In the genomic region with DNA sequence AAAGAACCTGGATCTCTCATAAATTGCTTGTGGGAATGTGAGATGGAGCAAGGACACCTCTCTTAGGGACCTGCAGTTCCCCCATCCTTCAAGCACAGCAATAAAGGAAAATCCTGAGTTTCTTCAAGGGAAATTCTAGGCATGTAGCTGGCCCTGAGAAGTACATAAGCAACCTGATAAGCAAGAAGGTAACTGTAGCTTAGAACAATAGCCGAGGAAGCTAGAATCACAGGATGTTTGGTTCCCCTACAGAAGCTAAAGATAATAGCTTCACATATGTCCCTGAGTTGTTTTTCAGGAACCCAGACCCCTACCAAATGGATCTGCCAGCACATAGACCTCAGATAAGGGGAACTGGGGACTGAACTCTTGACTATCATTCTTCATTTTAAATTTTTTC, we compare ENCODE assay signal across 1 cellular context.
TF ChIP-seq lines count a peak whose summit lies in the region.

No MANE protein-coding gene starts in this region.

TF ChIP-seq in HepG2, 621 proteins besides CTCF, POLR2A, EP300 and RAD21:
- TF ChIP-seq HDAC2 (CRISPR knock-in tag; IDR thresholded peaks at IDR 0.05) (no peak), MATR3 (CRISPR knock-in tag; IDR thresholded peaks at IDR 0.05) (no peak), AGO1 (IDR thresholded peaks at IDR 0.05; ENCODE audit: low read depth, low read length, poor library complexity, severe bottlenecking) (no peak), KLF11 (CRISPR knock-in tag; IDR thresholded peaks at IDR 0.05) (no peak), IRX3 (CRISPR knock-in tag; IDR thresholded peaks at IDR 0.05; ENCODE audit: borderline replicate concordance, low read depth) (no peak), ZKSCAN1 (IDR thresholded peaks at IDR 0.05; ENCODE audit: low read length) (no peak), PHB2 (IDR thresholded peaks at IDR 0.05; ENCODE audit: partially characterized antibody) (no peak)
- TF ChIP-seq, protein P1, sequence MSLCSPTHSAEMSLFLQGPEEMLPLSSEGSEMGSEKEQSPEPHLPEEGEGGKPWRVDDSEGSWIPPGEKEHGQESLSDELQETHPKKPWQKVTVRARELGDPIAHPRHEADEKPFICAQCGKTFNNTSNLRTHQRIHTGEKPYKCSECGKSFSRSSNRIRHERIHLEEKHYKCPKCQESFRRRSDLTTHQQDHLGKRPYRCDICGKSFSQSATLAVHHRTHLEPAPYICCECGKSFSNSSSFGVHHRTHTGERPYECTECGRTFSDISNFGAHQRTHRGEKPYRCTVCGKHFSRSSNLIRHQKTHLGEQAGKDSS (CRISPR knock-in tag; IDR thresholded peaks at IDR 0.05; ENCODE audit: borderline replicate concordance, low read depth), result no peak
- TF ChIP-seq, protein P2, sequence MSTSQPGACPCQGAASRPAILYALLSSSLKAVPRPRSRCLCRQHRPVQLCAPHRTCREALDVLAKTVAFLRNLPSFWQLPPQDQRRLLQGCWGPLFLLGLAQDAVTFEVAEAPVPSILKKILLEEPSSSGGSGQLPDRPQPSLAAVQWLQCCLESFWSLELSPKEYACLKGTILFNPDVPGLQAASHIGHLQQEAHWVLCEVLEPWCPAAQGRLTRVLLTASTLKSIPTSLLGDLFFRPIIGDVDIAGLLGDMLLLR (CRISPR knock-in tag; IDR thresholded peaks at IDR 0.05), result no peak
